10 cellular contexts compared by ENCODE assay signal in the genomic region with DNA sequence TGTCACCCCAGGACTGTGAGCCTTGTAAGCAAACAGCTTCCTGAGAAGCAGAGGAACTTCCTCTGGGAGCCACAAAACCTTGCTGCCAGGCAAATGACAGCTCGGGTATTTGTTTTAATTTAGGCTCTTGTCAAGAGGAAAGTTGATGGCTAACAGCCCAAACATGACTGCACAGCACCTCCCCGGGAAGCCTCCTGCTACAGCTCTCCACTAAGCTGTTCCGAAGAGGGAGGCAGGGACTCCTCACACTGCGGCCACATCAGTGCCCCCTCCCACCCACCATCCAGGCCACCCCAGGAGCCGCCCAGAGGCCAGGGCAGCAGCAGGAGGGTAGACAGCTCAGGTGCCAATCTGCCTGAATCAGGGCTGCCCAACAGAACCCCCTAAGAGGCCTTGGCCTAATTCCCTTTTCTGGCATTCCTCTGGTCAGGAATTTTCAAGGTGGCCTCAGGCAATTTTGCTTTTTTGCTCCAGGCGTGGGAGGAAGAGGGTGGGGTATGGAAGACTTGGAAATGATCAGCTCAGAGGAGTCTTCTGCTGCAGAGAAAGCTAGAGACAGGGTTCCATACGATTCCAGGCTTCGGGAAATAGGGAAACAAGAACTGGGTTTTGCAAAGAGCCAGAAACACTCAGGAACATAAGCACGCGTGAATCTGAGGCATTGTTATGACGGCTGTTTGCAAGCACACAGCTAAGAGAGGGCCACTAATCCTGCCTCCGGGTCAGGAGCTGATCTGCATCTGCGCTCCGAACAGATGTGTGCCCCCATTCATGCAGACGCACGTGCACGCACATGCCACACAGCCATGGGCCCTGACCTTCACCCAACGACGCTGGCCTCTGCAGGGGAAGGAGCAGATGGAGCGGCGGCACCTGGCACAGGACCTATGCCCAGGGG. TPM values are rescaled to one million over a fixed set of nuclear protein-coding genes. Genes with fewer than 3 reads are reported as not detected.
A peak's percentile ranks its signal among the peaks of the same experiment; 100 is the strongest.
DNase-seq lines count a peak whose midpoint lies in the region; ATAC-seq and TF ChIP-seq lines count a peak whose summit lies in the region.
"Had no signal": no experiment of that assay in that cellular context is flagged by ENCODE, and none has a peak within 500 bp of the region (broad histone marks: within the 10 kb centered on the region; RNA-seq: fewer than 3 reads in every experiment).

No MANE protein-coding gene starts in this region.

- no peaks in the 10 kb centered on the region for H3K9me3 Mint-ChIP-seq in CD8-positive, alpha-beta memory T cell
- H3K9me3 Mint-ChIP-seq in naive thymus-derived CD4-positive, alpha-beta T cell = no peaks in the 10 kb centered on the region
- H3K9me3 Mint-ChIP-seq: activated naive CD8-positive, alpha-beta T cell treated with anti-CD3 and anti-CD28 coated beads, Interleukin-2, amount 10 ng/mL, durations not matched to agents 7 days and 5 days had no signal

- WGBS in sigmoid colon, 2 donors = 80 to 89% methylated on average over 21 of the region's 21 CpGs

- peak overlapping the region; percentile 37 to 90 (median 72) for H3K4me3 Mint-ChIP-seq in CD8-positive, alpha-beta memory T cell
- H3K4me3 Mint-ChIP-seq in naive thymus-derived CD4-positive, alpha-beta T cell = peak overlapping the region in 9 of 10 donors; percentile 23 to 86 (median 72)

- DNase-seq in CD8-positive, alpha-beta memory T cell = no peak
- DNase-seq in NCI-H1694 treated with DMSO at 0.1 percent for 48 hours (lab: John Stamatoyannopoulos, UW) (peak; percentile 67), GF-D8 (lab: John Stamatoyannopoulos, UW) (no peak), sigmoid colon (no peak)
- DNase-seq in naive thymus-derived CD4-positive, alpha-beta T cell = no peak
- DNase-seq in activated CD4-positive, CD25-positive, alpha-beta regulatory T cell treated with anti-CD3 and anti-CD28 coated beads, Interleukin-2, amount 50 U/mL, for 72 hours = no peak
- DNase-seq: activated naive CD8-positive, alpha-beta T cell treated with anti-CD3 and anti-CD28 coated beads, Interleukin-2, amount 10 ng/mL, durations not matched to agents 7 days and 5 days had no signal

- POLR2A ChIA-PET in CD8-positive, alpha-beta memory T cell (lab: Charles Lee) = interaction anchor here (0.9 kb wide), 1 partner anchor 52 kb away, joined by 3 read pairs; no protein-coding TSS in a partner anchor
- POLR2A ChIA-PET in naive thymus-derived CD4-positive, alpha-beta T cell (lab: Charles Lee) = interaction anchor here (0.9 to 1.2 kb wide), 2 partner anchors 24 to 69 kb away, joined by 3 to 4 read pairs; no protein-coding TSS in a partner anchor

- CTCF ChIA-PET in CD8-positive, alpha-beta memory T cell (lab: Charles Lee) = interaction anchor here (0.7 to 3.6 kb wide), 4 partner anchors 10 to 54 kb away, joined by 3 to 15 read pairs (median 4); no protein-coding TSS in a partner anchor
- CTCF ChIA-PET in naive thymus-derived CD4-positive, alpha-beta T cell (lab: Charles Lee) = interaction anchor here (0.7 to 0.9 kb wide), 2 partner anchors 11 to 30 kb away, joined by 3 read pairs; no protein-coding TSS in a partner anchor

- no peak for TF ChIP-seq EP300 in sigmoid colon (IDR thresholded peaks at IDR 0.05)

- no peak for TF ChIP-seq CTCF in sigmoid colon (IDR thresholded peaks at IDR 0.05)

- H3K27me3 Mint-ChIP-seq in CD8-positive, alpha-beta memory T cell = no peaks in the 10 kb centered on the region
- peaks cover 0 to 27% (median 0%) of the 10 kb centered on the region in 5 donors for H3K27me3 Mint-ChIP-seq in naive thymus-derived CD4-positive, alpha-beta T cell

- H3K4me1 Mint-ChIP-seq in CD8-positive, alpha-beta memory T cell = peaks cover 7 to 46% (median 8%) of the 10 kb centered on the region in 3 donors
- peaks cover 0 to 12% (median 7%) of the 10 kb centered on the region in 7 donors for H3K4me1 Mint-ChIP-seq in naive thymus-derived CD4-positive, alpha-beta T cell

- peaks cover 4% of the 10 kb centered on the region for H3K4me1 ChIP-seq in CD8-positive, alpha-beta memory T cell (ENCODE audit: insufficient read depth, low read length)
- H3K4me1 ChIP-seq in naive thymus-derived CD4-positive, alpha-beta T cell (ENCODE audit: control insufficient read depth in 2 of 2, insufficient read depth in 2 of 2, low read length in 2 of 2) = peaks cover 3 to 5% of the 10 kb centered on the region in 2 donors
- peaks cover 0 to 33% (median 28%) of the 10 kb centered on the region in 4 donors for H3K4me1 ChIP-seq in sigmoid colon

- peak overlapping the region in 2 of 8 donors; percentile 41 to 47 for H3K27ac Mint-ChIP-seq in CD8-positive, alpha-beta memory T cell
- H3K27ac Mint-ChIP-seq in naive thymus-derived CD4-positive, alpha-beta T cell = peak overlapping the region in 5 of 9 donors; percentile 12 to 31 (median 23)
- H3K27ac Mint-ChIP-seq: activated naive CD8-positive, alpha-beta T cell treated with anti-CD3 and anti-CD28 coated beads, Interleukin-2, amount 10 ng/mL, durations not matched to agents 7 days and 5 days had no signal

- no peaks in the 10 kb centered on the region for H3K27me3 ChIP-seq in CD8-positive, alpha-beta memory T cell (ENCODE audit: insufficient read depth, low read length, poor library complexity, severe bottlenecking)
- no peaks in the 10 kb centered on the region for H3K27me3 ChIP-seq in naive thymus-derived CD4-positive, alpha-beta T cell (ENCODE audit: control insufficient read depth in 2 of 2, insufficient read depth in 2 of 2, low read length in 2 of 2)
- H3K27me3 ChIP-seq in sigmoid colon = no peaks in the 10 kb centered on the region

- intact Hi-C loops in naive thymus-derived CD4-positive, alpha-beta T cell (cut with micrococcal nuclease) = no loop called here
- intact Hi-C loops in sigmoid colon (cut with DNase I) = no loop called here

- no peak for ATAC-seq in naive thymus-derived CD4-positive, alpha-beta T cell
- ATAC-seq in HG02759 (IDR thresholded peaks at IDR 0.05; ENCODE audit: unreplicated experiment) = no peak

- TF ChIP-seq POLR2A in sigmoid colon (IDR thresholded peaks at IDR 0.05) = no peak

- H3K9me3 ChIP-seq in CD8-positive, alpha-beta memory T cell (ENCODE audit: low read length) = no peaks in the 10 kb centered on the region
- no peaks in the 10 kb centered on the region for H3K9me3 ChIP-seq in naive thymus-derived CD4-positive, alpha-beta T cell (ENCODE audit: control insufficient read depth in 2 of 3, low read length in 3 of 3)
- no peaks in the 10 kb centered on the region for H3K9me3 ChIP-seq in sigmoid colon

- no peaks in the 10 kb centered on the region for H3K36me3 Mint-ChIP-seq in CD8-positive, alpha-beta memory T cell
- no peaks in the 10 kb centered on the region for H3K36me3 Mint-ChIP-seq in naive thymus-derived CD4-positive, alpha-beta T cell
- H3K36me3 Mint-ChIP-seq: activated naive CD8-positive, alpha-beta T cell treated with anti-CD3 and anti-CD28 coated beads, Interleukin-2, amount 10 ng/mL, durations not matched to agents 7 days and 5 days had no signal

- H3K36me3 ChIP-seq in CD8-positive, alpha-beta memory T cell (ENCODE audit: insufficient read depth, low read length) = no peaks in the 10 kb centered on the region
- H3K36me3 ChIP-seq in naive thymus-derived CD4-positive, alpha-beta T cell (ENCODE audit: control insufficient read depth in 2 of 3, insufficient read depth in 3 of 3, low read length in 3 of 3) = no peaks in the 10 kb centered on the region
- H3K36me3 ChIP-seq in sigmoid colon = peaks cover 0 to 3% (median 0%) of the 10 kb centered on the region in 4 donors

- no peak overlapping the region for H3K4me3 ChIP-seq in CD8-positive, alpha-beta memory T cell (ENCODE audit: low read length)
- H3K4me3 ChIP-seq in naive thymus-derived CD4-positive, alpha-beta T cell (ENCODE audit: low read length) = no peak overlapping the region
- no peak overlapping the region for H3K4me3 ChIP-seq in sigmoid colon

- no peak overlapping the region for H3K27ac ChIP-seq in CD8-positive, alpha-beta memory T cell (ENCODE audit: low read depth, low read length)
- H3K27ac ChIP-seq in cingulate gyrus (ENCODE audit: low read depth, low read length) (peak overlapping the region; percentile 55), sigmoid colon (peak overlapping the region in 2 of 4 donors; percentile 22 to 68)
- H3K27ac ChIP-seq in naive thymus-derived CD4-positive, alpha-beta T cell (ENCODE audit: low read depth, low read length) = no peak overlapping the region
- H3K27ac ChIP-seq: KMS-11 had no signal

RNA-seq across cellular contexts. Expression of a gene that starts 2.4 kb away (rescaled TPM):
- 10 to 100 TPM; 60.4 to 60.8 TPM for total RNA-seq in CD8-positive, alpha-beta memory T cell
- 26.9 TPM for polyA plus RNA-seq in CD8-positive, alpha-beta memory T cell
- total RNA-seq in naive thymus-derived CD4-positive, alpha-beta T cell = 100 to 1,000 TPM in 4 of 5 experiments, 10 to 100 TPM in 1; 85.3 to 152 (median 140) TPM
- 10 to 100 TPM; 13.1 to 24.4 TPM for polyA plus RNA-seq in naive thymus-derived CD4-positive, alpha-beta T cell
- total RNA-seq in sigmoid colon = 10 to 100 TPM; 30.4 to 94.2 (median 46.5) TPM
- 100 to 1,000 TPM in 1 of 3 donors, 10 to 100 TPM in 2; 79.3 to 146 (median 80.0) TPM for polyA plus RNA-seq in sigmoid colon
